9 cellular contexts compared by ENCODE assay signal in genomic region chr1:205013683-205014367, GRCh38. TPM values are rescaled to one million over a fixed set of nuclear protein-coding genes. Genes with fewer than 3 reads are reported as not detected.
DNase-seq lines count a peak whose midpoint lies in the region; ATAC-seq, FAIRE-seq and TF ChIP-seq lines count a peak whose summit lies in the region.
"Had no signal": no experiment of that assay in that cellular context is flagged by ENCODE, and none has a peak within 500 bp of the region (broad histone marks: within the 10 kb centered on the region; RNA-seq: fewer than 3 reads in every experiment).

No MANE protein-coding gene starts in this region.

- 31% methylated on average over 3 of the region's 6 CpGs for WGBS in right lobe of liver (ENCODE audit: insufficient coverage, low coverage, low lambda C conversion rate, missing lambda C conversion rate)
- 32% methylated on average over 5 of the region's 6 CpGs for WGBS in HepG2 (ENCODE audit: low lambda C conversion rate)

- TF ChIP-seq RAD21 in HepG2 (CRISPR knock-in tag; IDR thresholded peaks at IDR 0.05): no peak

- no peaks in the 10 kb centered on the region for H3K79me2 ChIP-seq in HepG2 (ENCODE audit: insufficient read depth, low read length)

- DNase-seq in right lobe of liver: peak in 2 of 3 donors; percentile 51 to 74
- DNase-seq in HepG2 (ENCODE audit: low spot score): no peak
- DNase-seq in anterior cingulate cortex (lab: John Stamatoyannopoulos, UW): peak in 30 of 58 donors; percentile 3 to 68 (median 44)
- peak; percentile 3 for DNase-seq in kidney tubule cell (ENCODE audit: low spot score)
- no peak for DNase-seq in NCI-H1048 (lab: John Stamatoyannopoulos, UW)
- no peak for DNase-seq in HK-2 (ENCODE audit: unreplicated experiment)

- TF ChIP-seq EP300 in HepG2 (IDR thresholded peaks at IDR 0.05; ENCODE audit: low read depth in 2 of 2, low read length in 2 of 2): no peak
- TF ChIP-seq EP300 in HepG2 (CRISPR knock-in tag; IDR thresholded peaks at IDR 0.05; ENCODE audit: borderline replicate concordance): no peak

- no peak for FAIRE-seq in HepG2 (lab: Jason Lieb, UNC)

- H3K4me1 ChIP-seq in right lobe of liver (peaks cover 0 to 12% (median 6%) of the 10 kb centered on the region in 4 donors), HepG2 (ENCODE audit: insufficient read depth, low read length) (no peaks in the 10 kb centered on the region)

- no peak overlapping the region for H3K27ac ChIP-seq in right lobe of liver
- H3K27ac ChIP-seq in HepG2 (ENCODE audit: extremely low read length, insufficient read depth, low read length): no peak overlapping the region

- intact Hi-C loops in right lobe of liver (cut with DNase I) (no loop called here), HepG2 (cut with micrococcal nuclease; ENCODE audit: unreplicated experiment) (no loop called here)

- no TSS peak for BruUV-seq in HepG2 (replicated peaks; lab: Mats Ljungman, UMichigan)

- TF ChIP-seq POLR2A in right lobe of liver (IDR thresholded peaks at IDR 0.05) (no peak), HepG2 (IDR thresholded peaks at IDR 0.05; ENCODE audit: insufficient read depth in 1 of 2, low read depth in 2 of 2, low read length in 2 of 2) (no peak)

- no peak overlapping the region for H3K4me3 ChIP-seq in right lobe of liver
- H3K4me3 ChIP-seq in HepG2 (replicated peaks in 1 of 3; ENCODE audit: insufficient read depth in 1 of 3, low read depth in 2 of 3, low read length in 3 of 3): no peak overlapping the region

- no peaks in the 10 kb centered on the region for H3K36me3 ChIP-seq in right lobe of liver
- H3K36me3 ChIP-seq in HepG2 (replicated peaks in 1 of 2; ENCODE audit: control insufficient read depth in 1 of 2, insufficient read depth in 2 of 2, low read length in 2 of 2): no peaks in the 10 kb centered on the region

- no peak overlapping the region for H2AFZ ChIP-seq in HepG2 (ENCODE audit: low read length)

- H3K27me3 ChIP-seq in right lobe of liver (no peaks in the 10 kb centered on the region), HepG2 (ENCODE audit: control insufficient read depth in 1 of 2, insufficient read depth in 2 of 2, low read length in 2 of 2) (peaks cover 1 to 42% of the 10 kb centered on the region in 2 experiments; a peak in 3 of 5 replicates)

- H3K9ac ChIP-seq in HepG2 (ENCODE audit: insufficient read depth, low read depth, low read length): no peak overlapping the region

- POLR2A ChIA-PET in HepG2 (lab: Yijun Ruan, JAX): no interaction called here

- CTCF ChIA-PET in HepG2 (lab: Yijun Ruan, JAX; ENCODE audit: low intra/inter-chr PET ratio, low total read pairs): no interaction called here

- 0 out of 2 replicates have a peak, but pooled peaks cover 2% of the 10 kb centered on the region for H4K20me1 ChIP-seq in HepG2 (ENCODE audit: insufficient read depth, low read length)

- TF ChIP-seq CTCF in right lobe of liver (IDR thresholded peaks at IDR 0.05) (no peak), HepG2 (CRISPR knock-in tag; IDR thresholded peaks at IDR 0.05) (no peak)

- in situ Hi-C loops in HepG2 (cut with HindIII; ENCODE audit: extremely low pct_ligation_motif_present, low pct_unique_long_range_greater_than_20kb): no loop called here

- peak; percentile 84 to 94 (median 88) for ATAC-seq in right lobe of liver
- no peak for ATAC-seq in HepG2
- no peak for ATAC-seq in GM18867 (IDR thresholded peaks at IDR 0.05; ENCODE audit: unreplicated experiment)
- no peak for ATAC-seq in GM18858 (IDR thresholded peaks at IDR 0.05; ENCODE audit: unreplicated experiment)

- no peak overlapping the region for H3K4me2 ChIP-seq in HepG2 (ENCODE audit: low read depth, low read length)

- H3K9me3 ChIP-seq in right lobe of liver (no peaks in the 10 kb centered on the region), HepG2 (ENCODE audit: low read length) (no peaks in the 10 kb centered on the region)

TF ChIP-seq in HepG2, 621 proteins besides CTCF, POLR2A, EP300 and RAD21:
- TF ChIP-seq ZSCAN9 (CRISPR knock-in tag; IDR thresholded peaks at IDR 0.05; ENCODE audit: borderline replicate concordance): no peak
- no peak for TF ChIP-seq PHF21A (CRISPR knock-in tag; IDR thresholded peaks at IDR 0.05)

RNA-seq across cellular contexts. Expression of gene CNTN2, which starts 29.2 kb away (rescaled TPM):
- total RNA-seq in right lobe of liver (under 1 TPM in 1 of 6 experiments, not detected in 5; 0.49 TPM), HepG2 (2016; rRNA removed; fragmentation: Illumina TruSeq; extraction: Trizol) (not detected in 2 replicates)
- total RNA-seq in HepG2 (2016; cell fraction: cytosol; rRNA removed; fragmentation: Illumina TruSeq; extraction: Trizol; ENCODE audit: low read depth): not detected in 2 replicates
- not detected in 2 replicates for total RNA-seq in HepG2 (2016; cell fraction: insoluble cytoplasmic fraction; rRNA removed; fragmentation: Illumina TruSeq; extraction: Trizol)
- not detected in 2 replicates for total RNA-seq in HepG2 (2016; cell fraction: membrane; rRNA removed; fragmentation: Illumina TruSeq; extraction: Trizol)
- not detected in 2 replicates for total RNA-seq in HepG2 (2016; cell fraction: nucleus; rRNA removed; fragmentation: Illumina TruSeq; extraction: Trizol)
- not detected in 2 replicates for polyA plus RNA-seq in HepG2 (2011; rRNA removed)
- polyA plus RNA-seq in HepG2 (2011; cell fraction: cytosol; rRNA removed): not detected in 2 replicates
- not detected in 2 replicates for polyA plus RNA-seq in HepG2 (2011; cell fraction: nucleus; rRNA removed)
- not detected in 2 replicates for polyA plus RNA-seq in HepG2 (2012)
- not detected in 2 replicates for polyA plus RNA-seq in HepG2 (2016; cell fraction: cytosol; fragmentation: Illumina TruSeq; extraction: Trizol; ENCODE audit: low read depth)
- not detected in 2 replicates for polyA plus RNA-seq in HepG2 (2016; cell fraction: insoluble cytoplasmic fraction; fragmentation: Illumina TruSeq; extraction: Trizol; ENCODE audit: low read depth)
- not detected in 2 replicates for polyA plus RNA-seq in HepG2 (2016; cell fraction: membrane; fragmentation: Illumina TruSeq; extraction: Trizol; ENCODE audit: low read depth)
- not detected in 2 replicates for polyA plus RNA-seq in HepG2 (2016; cell fraction: nucleus; fragmentation: Illumina TruSeq; extraction: Trizol; ENCODE audit: insufficient read depth, low read depth)
- polyA minus RNA-seq in HepG2 (2011; rRNA and poly(A)+ RNA removed; ENCODE audit: low replicate concordance): not detected in 2 replicates
- polyA minus RNA-seq in HepG2 (2011; cell fraction: cytosol; rRNA and poly(A)+ RNA removed): not detected in 2 replicates
- polyA minus RNA-seq in HepG2 (2011; cell fraction: nucleus; rRNA and poly(A)+ RNA removed): not detected in 2 replicates
- total RNA-seq: epithelial cell of proximal tubule had no signal

Comparison
In these comparisons a context has a peak if more than half of its experiments do, and no peak if none do; other contexts are left out.
1. ATAC-seq: peak in right lobe of liver (4 of 4); none in HepG2 (single experiment), GM18867 (single experiment) and GM18858 (single experiment).
2. DNase-seq: peak in right lobe of liver (2 of 3), anterior cingulate cortex (30 of 58) and kidney tubule cell (single experiment); none in HepG2 (single experiment), NCI-H1048 (single experiment) and HK-2 (single experiment).